Comparison of ENCODE assay signal across 11 cellular contexts in the genomic region with DNA sequence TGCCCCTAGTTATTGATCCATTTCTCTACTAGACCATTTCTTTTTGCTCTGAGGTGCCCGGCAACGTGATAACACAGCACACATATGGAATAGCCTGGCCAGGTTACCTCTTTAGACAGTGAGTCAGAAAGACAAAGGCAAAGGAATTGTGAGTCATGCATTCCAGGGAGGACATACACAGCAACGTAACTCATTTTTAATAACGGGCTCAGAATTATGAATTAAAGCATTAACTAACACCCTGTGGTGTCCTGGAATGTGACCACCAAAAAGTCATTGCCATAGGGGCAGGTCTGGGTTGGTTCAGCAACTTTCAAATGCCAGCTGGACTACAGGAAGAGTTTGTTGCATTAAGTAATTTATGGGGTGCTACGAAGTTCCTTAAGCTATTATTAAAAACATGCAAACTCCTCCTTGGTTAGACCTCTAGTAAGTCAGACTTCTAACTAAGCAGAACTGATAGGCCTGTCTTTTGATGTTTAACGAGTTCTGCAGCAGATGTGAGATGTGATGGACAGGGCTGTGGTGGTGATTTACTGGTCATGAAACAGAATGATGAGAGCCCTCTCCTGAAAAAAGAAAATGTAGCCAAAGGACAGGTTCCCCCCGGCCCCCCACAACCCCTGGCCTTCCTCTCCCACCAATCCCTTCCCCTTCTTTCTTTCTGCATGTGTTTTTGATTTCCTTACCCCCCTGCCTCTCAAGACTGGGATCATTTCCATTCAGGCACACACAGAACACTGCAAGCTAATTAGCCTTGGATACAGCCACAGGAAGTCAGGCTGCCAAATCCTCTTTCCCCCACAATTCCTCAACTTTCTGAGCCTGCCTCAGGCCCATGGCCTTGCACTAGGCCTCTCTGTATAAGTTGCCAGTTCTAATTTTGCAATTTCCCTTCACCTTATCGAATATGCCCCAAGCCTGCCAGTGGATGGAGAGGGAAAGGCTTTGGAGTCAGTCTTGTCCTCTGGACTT.
A peak's percentile ranks its signal among the peaks of the same experiment; 100 is the strongest.
DNase-seq lines count a peak whose midpoint lies in the region; ATAC-seq, FAIRE-seq and TF ChIP-seq lines count a peak whose summit lies in the region.
"Had no signal": no experiment of that assay in that cellular context is flagged by ENCODE, and none has a peak within 500 bp of the region (broad histone marks: within the 10 kb centered on the region; RNA-seq: fewer than 3 reads in every experiment).

No MANE protein-coding gene starts in this region.

- H3K27ac Mint-ChIP-seq in Calu3 (ENCODE audit: unreplicated experiment) (peak overlapping the region; percentile 3), neural crest cell (ENCODE audit: unreplicated experiment) (peak overlapping the region; percentile 73)
- H3K27ac Mint-ChIP-seq: activated T-cell treated with anti-CD3 and anti-CD28 coated beads, Interleukin-2, amount 50 U/mL, for 72 hours; T-helper 1 cell treated with Interleukin-12 subunit alpha and Interleukin-12 subunit beta and Interleukin-4 antibody, amounts not matched to agents 30 μg/mL and 1 μg/mL, for 36 hours had no signal

- H3K4me2 ChIP-seq in PC-9, result peak overlapping the region; percentile 46
- H3K4me2 ChIP-seq in endothelial cell of umbilical vein (ENCODE audit: insufficient read depth, low read length), result peak overlapping the region; percentile 55

- no peaks in the 10 kb centered on the region for H3K27me3 ChIP-seq in PC-9 (ENCODE audit: insufficient read depth, low read depth)
- peaks cover 3 to 7% of the 10 kb centered on the region in 2 experiments for H3K27me3 ChIP-seq in endothelial cell of umbilical vein (ENCODE audit: control insufficient read depth in 2 of 2, insufficient read depth in 2 of 2, low read length in 2 of 2)

- H3K36me3 Mint-ChIP-seq in Calu3 (ENCODE audit: insufficient read depth, unreplicated experiment) (no peaks in the 10 kb centered on the region), neural crest cell (ENCODE audit: low read depth) (no peaks in the 10 kb centered on the region)

- no peak overlapping the region for H3K4me3 Mint-ChIP-seq in Calu3 (ENCODE audit: low read depth, unreplicated experiment)
- no peak overlapping the region for H3K4me3 Mint-ChIP-seq in neural crest cell
- H3K4me3 Mint-ChIP-seq: activated T-cell treated with anti-CD3 and anti-CD28 coated beads, Interleukin-2, amount 50 U/mL, for 72 hours; T-helper 1 cell treated with Interleukin-12 subunit alpha and Interleukin-12 subunit beta and Interleukin-4 antibody, amounts not matched to agents 30 μg/mL and 1 μg/mL, for 36 hours had no signal

- peaks cover 16% of the 10 kb centered on the region for H3F3A ChIP-seq in PC-9 (ENCODE audit: insufficient read depth, low read depth)

- H2AFZ ChIP-seq in PC-9, result no peak overlapping the region
- peak overlapping the region; percentile 88 for H2AFZ ChIP-seq in endothelial cell of umbilical vein (ENCODE audit: low read depth, low read length)

- CTCF ChIA-PET in Calu3 (lab: Charles Lee), result no interaction called here
- CTCF ChIA-PET in PC-9 (lab: Charles Lee), result interaction anchor here (0.6 kb wide), 1 partner anchor 1203 kb away, joined by 3 read pairs; no protein-coding TSS in a partner anchor
- CTCF ChIA-PET in endothelial cell of umbilical vein (lab: Charles Lee), result interaction anchor here (0.5 to 1.4 kb wide), 6 partner anchors 9 to 87 kb away, joined by 3 to 8 read pairs (median 3); no protein-coding TSS in a partner anchor

- no TSS peak for BruUV-seq in Calu3 (replicated peaks; lab: Mats Ljungman, UMichigan)
- BruUV-seq in PC-9 (replicated peaks; lab: Mats Ljungman, UMichigan), result no TSS peak
- BruUV-seq in endothelial cell of umbilical vein (replicated peaks; lab: Mats Ljungman, UMichigan), result no TSS peak

- peak; percentile 90 for FAIRE-seq in endothelial cell of umbilical vein (lab: Jason Lieb, UNC)

- intact Hi-C loops in Calu3 (cut with micrococcal nuclease; ENCODE audit: unreplicated experiment) (loop anchor here (5.0 to 10.0 kb wide), 3 partner anchors 48 to 1125 kb away; a partner anchor contains a TSS), PC-9 (cut with micrococcal nuclease; ENCODE audit: unreplicated experiment) (loop anchor here (5.0 to 10.0 kb wide), 4 partner anchors 193 to 1205 kb away; no protein-coding TSS in a partner anchor), endothelial cell of umbilical vein (cut with micrococcal nuclease) (loop anchor here (1.0 to 10.0 kb wide), 5 partner anchors 49 to 395 kb away; no protein-coding TSS in a partner anchor)

- ATAC-seq in HG02623 (IDR thresholded peaks at IDR 0.05; ENCODE audit: unreplicated experiment) (no peak), GM18873 (IDR thresholded peaks at IDR 0.05; ENCODE audit: low FRiP score, unreplicated experiment) (no peak), HG03457 (IDR thresholded peaks at IDR 0.05; ENCODE audit: unreplicated experiment) (no peak)
- ATAC-seq: activated T-cell treated with anti-CD3 and anti-CD28 coated beads, Interleukin-2, amount 50 U/mL, for 72 hours had no signal

- no peaks in the 10 kb centered on the region for H3K9me3 ChIP-seq in PC-9 (ENCODE audit: insufficient read depth, low read depth)
- H3K9me3 ChIP-seq in endothelial cell of umbilical vein (replicated peaks; ENCODE audit: control insufficient read depth, insufficient read depth, low read length), result no peaks in the 10 kb centered on the region

- H3K9me2 ChIP-seq in PC-9 (ENCODE audit: insufficient read depth), result no peaks in the 10 kb centered on the region

- peaks cover 23% of the 10 kb centered on the region for H3K4me1 ChIP-seq in PC-9 (replicated peaks; ENCODE audit: insufficient read depth)
- peaks cover 16% of the 10 kb centered on the region for H3K4me1 ChIP-seq in endothelial cell of umbilical vein (ENCODE audit: control insufficient read depth, extremely low read depth, insufficient read depth, low read length)

- H3K4me3 ChIP-seq in PC-9, result no peak overlapping the region
- no peak overlapping the region for H3K4me3 ChIP-seq in endothelial cell of umbilical vein (replicated peaks in 1 of 3; ENCODE audit: insufficient read depth in 1 of 3, low read depth in 1 of 3, low read length in 3 of 3)

- H3K4me1 Mint-ChIP-seq in Calu3 (ENCODE audit: low read depth, unreplicated experiment), result peaks cover 18% of the 10 kb centered on the region
- peaks cover 8% of the 10 kb centered on the region for H3K4me1 Mint-ChIP-seq in neural crest cell

- H3K9ac ChIP-seq in endothelial cell of umbilical vein (replicated peaks; ENCODE audit: extremely low read depth, insufficient read depth, low read length), result peak overlapping the region; percentile 41

- peak; percentile 61 for DNase-seq in Calu3
- DNase-seq in PC-9, result peak; percentile 61 to 98
- peak; percentile 79 for DNase-seq in endothelial cell of umbilical vein (ENCODE audit: low read depth, low spot score)
- no peak for DNase-seq in neural crest cell (ENCODE audit: low read depth, low spot score)
- DNase-seq in mucosa of gallbladder (ENCODE audit: low spot score), result no peak
- DNase-seq: activated T-cell treated with anti-CD3 and anti-CD28 coated beads, Interleukin-2, amount 50 U/mL, for 72 hours; NCI-H1105 had no signal

- H4K20me1 ChIP-seq in PC-9 (ENCODE audit: insufficient read depth) (no peaks in the 10 kb centered on the region), endothelial cell of umbilical vein (replicated peaks; ENCODE audit: control insufficient read depth, extremely low read depth, insufficient read depth, low read length) (no peaks in the 10 kb centered on the region)

- H3K9me3 Mint-ChIP-seq in Calu3 (ENCODE audit: low read depth, unreplicated experiment), result no peaks in the 10 kb centered on the region
- H3K9me3 Mint-ChIP-seq in neural crest cell, result no peaks in the 10 kb centered on the region
- H3K9me3 Mint-ChIP-seq: activated T-cell treated with anti-CD3 and anti-CD28 coated beads, Interleukin-2, amount 50 U/mL, for 72 hours; T-helper 1 cell treated with Interleukin-12 subunit alpha and Interleukin-12 subunit beta and Interleukin-4 antibody, amounts not matched to agents 30 μg/mL and 1 μg/mL, for 36 hours had no signal

- TF ChIP-seq CTCF in Calu3 (IDR thresholded peaks at IDR 0.05; ENCODE audit: unreplicated experiment) (no peak), PC-9 (conservative IDR thresholded peaks at IDR 0.05) (no peak), endothelial cell of umbilical vein (IDR thresholded peaks at IDR 0.05; ENCODE audit: extremely low read depth in 1 of 2, insufficient read depth in 1 of 2, low read depth in 1 of 2, low read length in 2 of 2) (no peak), neural crest cell (conservative IDR thresholded peaks at IDR 0.05) (no peak)

- H3K79me2 ChIP-seq in PC-9 (ENCODE audit: low read depth) (no peaks in the 10 kb centered on the region), endothelial cell of umbilical vein (ENCODE audit: control insufficient read depth, insufficient read depth, low read length) (no peaks in the 10 kb centered on the region)

- no peaks in the 10 kb centered on the region for H3K9me1 ChIP-seq in endothelial cell of umbilical vein (replicated peaks; ENCODE audit: control insufficient read depth, extremely low read depth, insufficient read depth, low read length)

- H3K27ac ChIP-seq in PC-9 (peak overlapping the region; percentile 3; the same call in 1 of the 2 replicates), endothelial cell of umbilical vein (ENCODE audit: insufficient read depth, low read depth, low read length) (peak overlapping the region; percentile 62)

- no peak for TF ChIP-seq POLR2A in endothelial cell of umbilical vein (IDR thresholded peaks at IDR 0.05; ENCODE audit: low read depth, low read length)

- no peaks in the 10 kb centered on the region for H3K27me3 Mint-ChIP-seq in Calu3 (ENCODE audit: unreplicated experiment)
- no peaks in the 10 kb centered on the region for H3K27me3 Mint-ChIP-seq in neural crest cell (ENCODE audit: low read depth)

- POLR2A ChIA-PET in PC-9 (lab: Charles Lee; ENCODE audit: unreplicated experiment), result interaction anchor here (0.7 to 0.9 kb wide), 2 partner anchors 174 to 369 kb away, joined by 4 to 6 read pairs; no protein-coding TSS in a partner anchor
- POLR2A ChIA-PET in endothelial cell of umbilical vein (lab: Charles Lee), result no interaction called here

- H3K36me3 ChIP-seq in PC-9 (ENCODE audit: low read depth) (no peaks in the 10 kb centered on the region), endothelial cell of umbilical vein (ENCODE audit: control insufficient read depth in 2 of 2, extremely low read depth in 1 of 2, insufficient read depth in 2 of 2, low read length in 2 of 2) (no peaks in the 10 kb centered on the region)

- dilution Hi-C loops in endothelial cell of umbilical vein (cut with MboI; ENCODE audit: extremely low pct_ligation_motif_present, low sequenced_read_pairs), result no loop called here

TF ChIP-seq in endothelial cell of umbilical vein, 7 proteins besides CTCF, POLR2A, EP300 and RAD21:
- TF ChIP-seq JUN (IDR thresholded peaks at IDR 0.05; ENCODE audit: borderline replicate concordance, insufficient read depth, insufficient read length, low read depth) (peak; percentile 95), POLR2AphosphoS5 (IDR thresholded peaks at IDR 0.05; ENCODE audit: insufficient read depth, low read depth, low read length) (peak; percentile 38), EZH2 (IDR thresholded peaks at IDR 0.05; ENCODE audit: borderline replicate concordance, low read depth, low read length, severe bottlenecking) (no peak), GATA2 (IDR thresholded peaks at IDR 0.05; ENCODE audit: insufficient read depth, insufficient read length, low read depth, low read length) (no peak), FOS (IDR thresholded peaks at IDR 0.05; ENCODE audit: borderline replicate concordance, insufficient read depth, low read length) (peak; percentile 97)

Comparison
In these comparisons a context has a peak if more than half of its experiments do, and no peak if none do; other contexts are left out.
1. DNase-seq: peak in Calu3 (single experiment), PC-9 (2 of 2) and endothelial cell of umbilical vein (single experiment); none in neural crest cell (single experiment) and mucosa of gallbladder (single experiment).